In genomic region chr4:140070369-140070768, GRCh38 we compare ENCODE assay signal across 1 cellular context.
TF ChIP-seq lines count a peak whose summit lies in the region.

No MANE protein-coding gene starts in this region.

TF ChIP-seq in GM12878, 131 proteins besides CTCF, POLR2A, EP300 and RAD21 (continued from another document):
- no peak for TF ChIP-seq PRDM15 (CRISPR knock-in tag; IDR thresholded peaks at IDR 0.05)
- no peak for TF ChIP-seq NKRF (conservative IDR thresholded peaks at IDR 0.05)
- TF ChIP-seq PBX3 (IDR thresholded peaks at IDR 0.05; ENCODE audit: insufficient replicate concordance, low read depth, low read length), result no peak
- TF ChIP-seq BHLHE40 (IDR thresholded peaks at IDR 0.05; ENCODE audit: borderline replicate concordance in 1 of 2, low read depth in 2 of 2, low read length in 1 of 2), result no peak
- TF ChIP-seq FOS (IDR thresholded peaks at IDR 0.05; ENCODE audit: borderline replicate concordance, extremely low read depth, insufficient read length), result no peak
- TF ChIP-seq POU2F2 (IDR thresholded peaks at IDR 0.05; ENCODE audit: borderline replicate concordance, low read depth, low read length), result no peak
- no peak for TF ChIP-seq MAX (IDR thresholded peaks at IDR 0.05; ENCODE audit: low read depth, low read length)
